In genomic region chr19:17720487-17720839, GRCh38 we compare ENCODE assay signal across 8 cellular contexts. TPM values are rescaled to one million over a fixed set of nuclear protein-coding genes. Genes with fewer than 3 reads are reported as not detected.
DNase-seq lines count a peak whose midpoint lies in the region; ATAC-seq and TF ChIP-seq lines count a peak whose summit lies in the region.

No MANE protein-coding gene starts in this region.

- POLR2A ChIA-PET in WTC11 (lab: Charles Lee) = no interaction called here

- peak overlapping the region; percentile 90 for H3K27ac Mint-ChIP-seq in WTC11
- peak overlapping the region; percentile 90 for H3K27ac Mint-ChIP-seq in stimulated activated effector memory CD8-positive, alpha-beta T cell treated with anti-CD3 and anti-CD28 coated beads, Interleukin-12 subunit alpha, Interleukin-12 subunit beta, amount 100 ng/mL, for 72 hours

- no peak for TF ChIP-seq CTCF in WTC11 (IDR thresholded peaks at IDR 0.05)
- no peak for TF ChIP-seq CTCF in GM13976 (IDR thresholded peaks at IDR 0.05; ENCODE audit: borderline replicate concordance, control extremely low read depth, extremely low read depth, insufficient read depth, missing control alignments)

- H3K27me3 Mint-ChIP-seq in WTC11 (ENCODE audit: low read depth) = no peaks in the 10 kb centered on the region

- CTCF ChIA-PET in WTC11 (lab: Charles Lee) = interaction anchor here (0.5 to 3.3 kb wide), 5 partner anchors 13 to 295 kb away, joined by 3 to 17 read pairs (median 6); no protein-coding TSS in a partner anchor

- H3K4me3 ChIP-seq in H7 (ENCODE audit: insufficient read depth, low read depth, low read length) (peak overlapping the region; percentile 77), iPS-11a (ENCODE audit: low read depth, low read length) (peak overlapping the region; percentile 78)

- no peak for ATAC-seq in WTC11
- no peak for ATAC-seq in stimulated activated effector memory CD8-positive, alpha-beta T cell treated with anti-CD3 and anti-CD28 coated beads, Interleukin-12 subunit alpha, Interleukin-12 subunit beta, amount 100 ng/mL, for 72 hours

- DNase-seq in H7 (no peak), WTC11 (ENCODE audit: low spot score) (no peak), GM13976 (ENCODE audit: low spot score) (no peak), KBM-7 (no peak), NCI-H1105 (lab: John Stamatoyannopoulos, UW) (no peak), NCI-H2196 (lab: John Stamatoyannopoulos, UW; ENCODE audit: unreplicated experiment) (no peak)
- DNase-seq in stimulated activated effector memory CD8-positive, alpha-beta T cell treated with anti-CD3 and anti-CD28 coated beads, Interleukin-12 subunit alpha, Interleukin-12 subunit beta, amount 100 ng/mL, for 72 hours (ENCODE audit: low spot score in 2 of 2) = no peak

- in situ Hi-C loops in GM13976 (cut with MboI; ENCODE audit: low sequenced_read_pairs, unreplicated experiment) = no loop called here
- in situ Hi-C loops in KBM-7 (cut with MboI; ENCODE audit: low pct_unique_long_range_greater_than_20kb, low sequenced_read_pairs) = no loop called here

- H3K4me1 Mint-ChIP-seq in WTC11 = peaks cover 27% of the 10 kb centered on the region
- peaks cover 57% of the 10 kb centered on the region for H3K4me1 Mint-ChIP-seq in stimulated activated effector memory CD8-positive, alpha-beta T cell treated with anti-CD3 and anti-CD28 coated beads, Interleukin-12 subunit alpha, Interleukin-12 subunit beta, amount 100 ng/mL, for 72 hours

- peaks cover 17% of the 10 kb centered on the region for H3K36me3 ChIP-seq in H7 (replicated peaks; ENCODE audit: control insufficient read depth, insufficient read depth, low read length)

- peaks cover 18% of the 10 kb centered on the region for H3K36me3 Mint-ChIP-seq in WTC11
- H3K36me3 Mint-ChIP-seq in stimulated activated effector memory CD8-positive, alpha-beta T cell treated with anti-CD3 and anti-CD28 coated beads, Interleukin-12 subunit alpha, Interleukin-12 subunit beta, amount 100 ng/mL, for 72 hours = peaks cover 52% of the 10 kb centered on the region

- no peaks in the 10 kb centered on the region for H3K27me3 ChIP-seq in H7 (ENCODE audit: control insufficient read depth, insufficient read depth, low read length)

- no peaks in the 10 kb centered on the region for H3K9me3 Mint-ChIP-seq in WTC11
- no peaks in the 10 kb centered on the region for H3K9me3 Mint-ChIP-seq in stimulated activated effector memory CD8-positive, alpha-beta T cell treated with anti-CD3 and anti-CD28 coated beads, Interleukin-12 subunit alpha, Interleukin-12 subunit beta, amount 100 ng/mL, for 72 hours

- H3K4me3 Mint-ChIP-seq in WTC11 = peak overlapping the region; percentile 83
- peak overlapping the region; percentile 95 for H3K4me3 Mint-ChIP-seq in stimulated activated effector memory CD8-positive, alpha-beta T cell treated with anti-CD3 and anti-CD28 coated beads, Interleukin-12 subunit alpha, Interleukin-12 subunit beta, amount 100 ng/mL, for 72 hours

TF ChIP-seq in WTC11, 78 proteins besides CTCF, POLR2A, EP300 and RAD21:
- TF ChIP-seq STAT6 (CRISPR knock-in tag; conservative IDR thresholded peaks at IDR 0.05; ENCODE audit: low read depth) = no peak
- peak; percentile 63; the same call in 1 of the 2 replicates for TF ChIP-seq ZNF423 (CRISPR knock-in tag; IDR thresholded peaks at IDR 0.05)
TF ChIP-seq in WTC11: peak in this region for 1.

RNA-seq across cellular contexts. Expression of gene MAP1S, which starts 1.2 kb away (rescaled TPM):
- 27.1 and 28.0 TPM in 2 replicates for total RNA-seq in H7 (2014; rRNA removed; shearing (Covaris generic))
- 115 to 124 TPM (median 120 TPM) in 3 replicates for total RNA-seq in WTC11 (2021)

RNA-seq across cellular contexts. Expression of gene FCHO1, which starts 30.8 kb away (rescaled TPM):
- 21.6 and 21.7 TPM in 2 replicates for total RNA-seq in H7 (2014; rRNA removed; shearing (Covaris generic))
- 22.8 to 26.8 TPM (median 25.1 TPM) in 3 replicates for total RNA-seq in WTC11 (2021)

RNA-seq across cellular contexts. Expression of gene UNC13A, which starts 32.3 kb away (rescaled TPM):
- 6.6 and 8.8 TPM in 2 replicates for total RNA-seq in H7 (2014; rRNA removed; shearing (Covaris generic))
- total RNA-seq in WTC11 (2021) = 40.7 to 42.9 TPM (median 41.1 TPM) in 3 replicates
